Comparison of ENCODE assay signal across 13 cellular contexts in the genomic region with DNA sequence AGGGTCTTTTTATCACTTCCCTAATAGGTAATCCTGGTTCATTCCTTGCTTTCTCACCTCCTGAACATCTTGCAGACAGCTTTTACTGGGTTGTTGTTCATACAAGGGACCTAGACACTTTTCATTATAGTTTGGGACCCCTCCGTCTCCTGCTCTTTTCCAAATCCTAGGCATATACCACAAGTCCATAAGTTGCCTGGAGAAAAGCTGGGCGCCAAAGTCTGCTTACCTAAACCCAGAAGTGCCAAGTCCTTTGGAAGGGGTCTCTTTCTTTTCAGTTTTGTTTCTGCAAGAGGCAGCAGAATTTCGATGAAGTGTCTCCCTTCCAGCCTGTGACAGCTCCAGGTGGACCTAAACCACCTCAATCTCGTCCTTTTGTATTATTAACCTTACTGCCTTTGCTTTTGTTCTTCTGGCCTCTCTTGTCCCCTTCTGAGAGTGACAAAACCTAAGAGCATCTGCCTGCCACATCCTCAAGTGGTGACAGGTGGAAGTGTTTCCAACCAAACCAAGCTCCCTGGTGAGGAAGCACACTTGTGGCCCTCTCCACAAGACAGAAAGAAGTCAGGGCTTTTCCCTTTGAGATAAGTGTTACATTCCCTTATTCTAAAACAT. TPM values are rescaled to one million over a fixed set of nuclear protein-coding genes. Genes with fewer than 3 reads are reported as not detected.
DNase-seq lines count a peak whose midpoint lies in the region; ATAC-seq and TF ChIP-seq lines count a peak whose summit lies in the region.
"Had no signal": no experiment of that assay in that cellular context is flagged by ENCODE, and none has a peak within 500 bp of the region (broad histone marks: within the 10 kb centered on the region; RNA-seq: fewer than 3 reads in every experiment).

No MANE protein-coding gene starts in this region.

- no peak overlapping the region for H3K23ac ChIP-seq in mesendoderm (ENCODE audit: low read length)

- H3K27me3 ChIP-seq in mesendoderm (ENCODE audit: insufficient read depth, low read length, poor library complexity): no peaks in the 10 kb centered on the region
- H3K27me3 ChIP-seq in upper lobe of right lung: no peaks in the 10 kb centered on the region
- H3K27me3 ChIP-seq: BLaER1 treated with 17β-estradiol and CSF1 and Interleukin-3, amounts not matched to agents 10 nM and 100 nM had no signal

- no peak overlapping the region for H3K4me2 ChIP-seq in mesendoderm (ENCODE audit: low read length)
- H3K4me2 ChIP-seq: BLaER1 treated with 17β-estradiol and CSF1 and Interleukin-3, amounts not matched to agents 10 nM and 100 nM had no signal

- no peak overlapping the region for H2AK5ac ChIP-seq in mesendoderm (ENCODE audit: low read length)

- no peak for ATAC-seq in GM21367 (IDR thresholded peaks at IDR 0.05; ENCODE audit: unreplicated experiment)
- ATAC-seq in upper lobe of right lung: no peak
- ATAC-seq: psoas muscle had no signal

- no peak overlapping the region for H2BK5ac ChIP-seq in mesendoderm (ENCODE audit: low read length)

- no peak overlapping the region for H2BK15ac ChIP-seq in mesendoderm (replicated peaks; ENCODE audit: low read depth)

- no peak overlapping the region for H4K8ac ChIP-seq in mesendoderm (ENCODE audit: low read depth, low read length)

- H3K4me3 ChIP-seq in mesendoderm (ENCODE audit: low read length): no peak overlapping the region
- no peak overlapping the region for H3K4me3 ChIP-seq in upper lobe of right lung
- H3K4me3 ChIP-seq: BLaER1 treated with 17β-estradiol and CSF1 and Interleukin-3, amounts not matched to agents 10 nM and 100 nM; psoas muscle had no signal

- H3K4me1 ChIP-seq in mesendoderm (ENCODE audit: control insufficient read depth, low read depth, low read length) (no peaks in the 10 kb centered on the region), upper lobe of right lung (peaks cover 4% of the 10 kb centered on the region)

- no peaks in the 10 kb centered on the region for H3K9me3 ChIP-seq in upper lobe of right lung
- H3K9me3 ChIP-seq: BLaER1 treated with 17β-estradiol and CSF1 and Interleukin-3, amounts not matched to agents 10 nM and 100 nM; psoas muscle had no signal

- no peak overlapping the region for H3K4ac ChIP-seq in mesendoderm (ENCODE audit: low read depth, low read length)

- intact Hi-C loops in upper lobe of right lung (cut with DNase I): no loop called here

- H4K5ac ChIP-seq in mesendoderm (ENCODE audit: low read length): no peak overlapping the region

- H2BK120ac ChIP-seq in mesendoderm (ENCODE audit: low read depth, low read length): no peak overlapping the region

- TF ChIP-seq CTCF in upper lobe of right lung (IDR thresholded peaks at IDR 0.05): no peak

- DNase-seq in SIG-M5 treated with dmso at 0.1 percent for 504 hours (lab: John Stamatoyannopoulos, UW; ENCODE audit: unreplicated experiment) (peak; percentile 35), SIG-M5 (lab: John Stamatoyannopoulos, UW) (no peak), Kasumi-1 (lab: John Stamatoyannopoulos, UW) (peak; percentile 52 to 68), SK-N-DZ (ENCODE audit: low spot score) (peak; percentile 46), mesendoderm (peak; percentile 62), upper lobe of right lung (no peak), inferior parietal cortex (ENCODE audit: extremely low spot score) (no peak)
- DNase-seq: activated T-cell treated with anti-CD3 and anti-CD28 coated beads, Interleukin-2, amount 50 U/mL, for 4 hours; GOT3; NCI-H1694 had no signal

- no peak overlapping the region for H3K9ac ChIP-seq in mesendoderm (ENCODE audit: low read length)

- no CpG with 5 or more reads among the region's 4 CpGs for WGBS in mesendoderm (ENCODE audit: extremely low coverage, insufficient coverage, low lambda C conversion rate)

- no peak overlapping the region for H3K18ac ChIP-seq in mesendoderm (ENCODE audit: low read length)

- H3K79me2 ChIP-seq in mesendoderm (ENCODE audit: control insufficient read depth, insufficient read depth, low read length): no peaks in the 10 kb centered on the region

- no peaks in the 10 kb centered on the region for H3K36me3 ChIP-seq in mesendoderm (ENCODE audit: control insufficient read depth, insufficient read depth, low read length)
- H3K36me3 ChIP-seq in upper lobe of right lung: no peaks in the 10 kb centered on the region
- H3K36me3 ChIP-seq: BLaER1 treated with 17β-estradiol and CSF1 and Interleukin-3, amounts not matched to agents 10 nM and 100 nM had no signal

- H3K79me1 ChIP-seq in mesendoderm (ENCODE audit: low read length): no peaks in the 10 kb centered on the region

- H3K27ac ChIP-seq in mesendoderm (ENCODE audit: low read depth, low read length): no peak overlapping the region
- no peak overlapping the region for H3K27ac ChIP-seq in upper lobe of right lung
- H3K27ac ChIP-seq: BLaER1 treated with 17β-estradiol and CSF1 and Interleukin-3, amounts not matched to agents 10 nM and 100 nM; psoas muscle had no signal

- H3K56ac ChIP-seq in mesendoderm (ENCODE audit: low read length): no peak overlapping the region

RNA-seq across cellular contexts. Expression of a gene that starts 19.5 kb away (rescaled TPM):
- 0.16 and 2.5 TPM in 2 replicates for polyA plus RNA-seq in SK-N-DZ (2014; cell fraction: cytosol; rRNA removed)
- polyA plus RNA-seq in SK-N-DZ (2014; cell fraction: nucleus; rRNA removed): 0.25 TPM in 1 of 2 replicates, not detected in the other
- polyA plus RNA-seq in mesendoderm (2013, experiment 1 of 2): 0.03 TPM
- polyA plus RNA-seq in mesendoderm (2013, experiment 2 of 2): 0.07 TPM
- total RNA-seq in upper lobe of right lung: 3.2 TPM
- total RNA-seq: activated T-cell treated with anti-CD3 and anti-CD28 coated beads, Interleukin-2, amount 50 U/mL, for 4 hours had no signal

RNA-seq across cellular contexts. Expression of a gene that starts 34.6 kb away (rescaled TPM):
- not detected in 2 replicates for polyA plus RNA-seq in SK-N-DZ (2014; cell fraction: cytosol; rRNA removed)
- not detected in 2 replicates for polyA plus RNA-seq in SK-N-DZ (2014; cell fraction: nucleus; rRNA removed)
- 0.69 TPM for polyA plus RNA-seq in mesendoderm (2013, experiment 1 of 2)
- 0.78 TPM for polyA plus RNA-seq in mesendoderm (2013, experiment 2 of 2)
- total RNA-seq in upper lobe of right lung: 7.4 TPM
- total RNA-seq: activated T-cell treated with anti-CD3 and anti-CD28 coated beads, Interleukin-2, amount 50 U/mL, for 4 hours had no signal

RNA-seq across cellular contexts. Expression of a gene that starts 55.4 kb away (rescaled TPM):
- polyA plus RNA-seq in SK-N-DZ (2014; cell fraction: cytosol; rRNA removed): 10.9 and 15.1 TPM in 2 replicates
- polyA plus RNA-seq in SK-N-DZ (2014; cell fraction: nucleus; rRNA removed): 97.3 and 116 TPM in 2 replicates
- 5.9 TPM for polyA plus RNA-seq in mesendoderm (2013, experiment 1 of 2)
- polyA plus RNA-seq in mesendoderm (2013, experiment 2 of 2): 5.8 TPM
- 74.5 TPM for total RNA-seq in upper lobe of right lung

Comparison
In these comparisons a context has a peak if more than half of its experiments do, and no peak if none do; other contexts are left out.
1. DNase-seq: peak in SIG-M5 treated with dmso at 0.1 percent for 504 hours (single experiment), Kasumi-1 (2 of 2), SK-N-DZ (single experiment) and mesendoderm (single experiment); none in SIG-M5 (single experiment), upper lobe of right lung (single experiment) and inferior parietal cortex (single experiment).